ENCODE assay signal across 25 cellular contexts in genomic region chr17:38459556-38459955, GRCh38. TPM values are rescaled to one million over a fixed set of nuclear protein-coding genes. Genes with fewer than 3 reads are reported as not detected.
DNase-seq lines count a peak whose midpoint lies in the region; ATAC-seq and TF ChIP-seq lines count a peak whose summit lies in the region.
"Had no signal": no experiment of that assay in that cellular context is flagged by ENCODE, and none has a peak within 500 bp of the region (broad histone marks: within the 10 kb centered on the region; RNA-seq: fewer than 3 reads in every experiment).

No MANE protein-coding gene starts in this region.

- H3K9ac ChIP-seq in endodermal cell (ENCODE audit: extremely low read depth, low read length, poor library complexity, severe bottlenecking) = no peak overlapping the region

- peaks cover 8% of the 10 kb centered on the region for H3K27me3 Mint-ChIP-seq in endodermal cell (ENCODE audit: insufficient read depth)

- peak overlapping the region; percentile 38 for H3K27ac ChIP-seq in endodermal cell (ENCODE audit: low read depth, low read length)
- no peak overlapping the region for H3K27ac ChIP-seq in foreskin keratinocyte
- H3K27ac ChIP-seq: breast epithelium, epithelial cell of prostate, pancreas, SJCRH30 had no signal

- no peak for TF ChIP-seq CTCF in endodermal cell (conservative IDR thresholded peaks at IDR 0.05)
- no peak for TF ChIP-seq CTCF in foreskin keratinocyte (conservative IDR thresholded peaks at IDR 0.05)

- H3K27ac Mint-ChIP-seq in endodermal cell = no peak overlapping the region
- H3K27ac Mint-ChIP-seq: CD14-positive monocyte; dendritic cell treated with granulocyte-macrophage colony-stimulating factor and Interleukin-4, amounts not matched to agents 40 ng/mL and 50 ng/mL, for 4 days; memory B cell; T-helper 1 cell treated with Interleukin-12 subunit alpha and Interleukin-12 subunit beta and Interleukin-4 antibody, amounts not matched to agents 30 μg/mL and 1 μg/mL, for 36 hours had no signal

- no peaks in the 10 kb centered on the region for H3K27me3 ChIP-seq in endodermal cell (ENCODE audit: control insufficient read depth, insufficient read depth, low read length, poor library complexity, severe bottlenecking)
- no peaks in the 10 kb centered on the region for H3K27me3 ChIP-seq in foreskin keratinocyte
- H3K27me3 ChIP-seq: breast epithelium, pancreas, SJCRH30 had no signal

- H3K36me3 Mint-ChIP-seq in endodermal cell (ENCODE audit: low read depth) = peaks cover 6% of the 10 kb centered on the region
- H3K36me3 Mint-ChIP-seq: memory B cell; stimulated activated effector memory CD8-positive, alpha-beta T cell treated with anti-CD3 and anti-CD28 coated beads, Interleukin-12 subunit alpha, Interleukin-12 subunit beta, amount 100 ng/mL, for 72 hours had no signal

- 78 to 79% methylated on average over 6 of the region's 6 CpGs for WGBS in endodermal cell (ENCODE audit: insufficient coverage in 1 of 2, insufficient read length in 1 of 2), 2 experiments

- H3K4me1 ChIP-seq in endodermal cell (ENCODE audit: control insufficient read depth, insufficient read depth, low read length) (peaks cover 26% of the 10 kb centered on the region), foreskin keratinocyte (peaks cover 14% of the 10 kb centered on the region)
- H3K4me1 ChIP-seq: pancreas had no signal

- H3K36me3 ChIP-seq in endodermal cell (ENCODE audit: control insufficient read depth, insufficient read depth, low read length) = peaks cover 3% of the 10 kb centered on the region
- H3K36me3 ChIP-seq: breast epithelium, pancreas had no signal

- ATAC-seq in foreskin keratinocyte = no peak
- ATAC-seq: pancreas; sciatic nerve; stimulated activated effector memory CD8-positive, alpha-beta T cell treated with anti-CD3 and anti-CD28 coated beads, Interleukin-12 subunit alpha, Interleukin-12 subunit beta, amount 100 ng/mL, for 72 hours had no signal

- no peak overlapping the region for H3K4me3 ChIP-seq in endodermal cell (ENCODE audit: low read length)
- H3K4me3 ChIP-seq: breast epithelium, pancreas, SJCRH30 had no signal

- peaks cover 31% of the 10 kb centered on the region for H3K4me1 Mint-ChIP-seq in endodermal cell
- H3K4me1 Mint-ChIP-seq: CD14-positive monocyte had no signal

- H3K4me3 Mint-ChIP-seq in endodermal cell = no peak overlapping the region
- H3K4me3 Mint-ChIP-seq: CD14-positive monocyte; dendritic cell treated with granulocyte-macrophage colony-stimulating factor and Interleukin-4, amounts not matched to agents 40 ng/mL and 50 ng/mL, for 4 days; H9; memory B cell; stimulated activated effector memory CD8-positive, alpha-beta T cell treated with anti-CD3 and anti-CD28 coated beads, Interleukin-12 subunit alpha, Interleukin-12 subunit beta, amount 100 ng/mL, for 72 hours; T-helper 1 cell treated with Interleukin-12 subunit alpha and Interleukin-12 subunit beta and Interleukin-4 antibody, amounts not matched to agents 30 μg/mL and 1 μg/mL, for 36 hours had no signal

- no peaks in the 10 kb centered on the region for H3K9me3 Mint-ChIP-seq in endodermal cell
- H3K9me3 Mint-ChIP-seq: CD14-positive monocyte; dendritic cell treated with granulocyte-macrophage colony-stimulating factor and Interleukin-4, amounts not matched to agents 40 ng/mL and 50 ng/mL, for 4 days; H9; memory B cell; stimulated activated effector memory CD8-positive, alpha-beta T cell treated with anti-CD3 and anti-CD28 coated beads, Interleukin-12 subunit alpha, Interleukin-12 subunit beta, amount 100 ng/mL, for 72 hours; T-helper 1 cell treated with Interleukin-12 subunit alpha and Interleukin-12 subunit beta and Interleukin-4 antibody, amounts not matched to agents 30 μg/mL and 1 μg/mL, for 36 hours had no signal

- no peaks in the 10 kb centered on the region for H3K9me3 ChIP-seq in endodermal cell (ENCODE audit: control insufficient read depth, low read length)
- H3K9me3 ChIP-seq: breast epithelium, pancreas, SJCRH30 had no signal

- DNase-seq in NCI-H2227 (lab: John Stamatoyannopoulos, UW; ENCODE audit: unreplicated experiment) (peak; percentile 21), NCI-H2227 treated with DMSO at 0.1 percent for 48 hours (lab: John Stamatoyannopoulos, UW) (no peak), NCI-H2107 treated with DMSO at 0.1 percent for 48 hours (lab: John Stamatoyannopoulos, UW; ENCODE audit: unreplicated experiment) (peak; percentile 5), endodermal cell (no peak), retina (peak; percentile 51), foreskin keratinocyte (no peak)
- no peak for DNase-seq in stimulated activated CD4-positive, alpha-beta T cell treated with anti-CD3 and anti-CD28 coated beads, Interleukin-12 subunit alpha, Interleukin-12 subunit beta, amount 100 ng/mL, for 4 hours
- no peak for DNase-seq in activated CD4-positive, alpha-beta T cell treated with anti-CD3 and anti-CD28 coated beads for 1 hour
- DNase-seq: activated CD8-positive, alpha-beta memory T cell treated with anti-CD3 and anti-CD28 coated beads, Interleukin-2, amount 50 U/mL, for 4 hours; activated effector memory CD4-positive, alpha-beta T cell treated with Interleukin-2 at 50 U/mL for 16 hours; DMS79 treated with DMSO at 0.1 percent for 48 hours; foreskin melanocyte; H9; KG1; NCI-H526; pancreas; SJCRH30 had no signal

RNA-seq across cellular contexts. Expression of gene ARHGAP23, which starts 31.3 kb away (rescaled TPM):
- 10 to 100 TPM in 1 of 2 donors, 1 to 10 TPM in 1; 9.4 to 18.0 TPM for total RNA-seq in endodermal cell
- 22.0 TPM for polyA plus RNA-seq in endodermal cell (2013, experiment 1 of 2)
- polyA plus RNA-seq in endodermal cell (2013, experiment 2 of 2) = 12.8 TPM
- 46.2 and 49.4 TPM in 2 replicates for total RNA-seq in foreskin keratinocyte
- 21.7 and 25.9 TPM in 2 replicates for polyA plus RNA-seq in foreskin keratinocyte

Comparison
In these comparisons a context has a peak if more than half of its experiments do, and no peak if none do; other contexts are left out.
1. DNase-seq: peak in NCI-H2227 (single experiment), NCI-H2107 treated with DMSO at 0.1 percent for 48 hours (single experiment) and retina (single experiment); none in NCI-H2227 treated with DMSO at 0.1 percent for 48 hours (single experiment), endodermal cell (single experiment), foreskin keratinocyte (0 of 2), stimulated activated CD4-positive, alpha-beta T cell treated with anti-CD3 and anti-CD28 coated beads, Interleukin-12 subunit alpha, Interleukin-12 subunit beta, amount 100 ng/mL, for 4 hours (single experiment) and activated CD4-positive, alpha-beta T cell treated with anti-CD3 and anti-CD28 coated beads for 1 hour (single experiment).